In genomic region chr1:161192476-161193465, GRCh38 we compare ENCODE assay signal across 8 cellular contexts. TPM values are rescaled to one million over a fixed set of nuclear protein-coding genes. Genes with fewer than 3 reads are reported as not detected.
DNase-seq lines count a peak whose midpoint lies in the region; ATAC-seq and TF ChIP-seq lines count a peak whose summit lies in the region.

No MANE protein-coding gene starts in this region.

- H4K20me1 ChIP-seq in hepatocyte (ENCODE audit: insufficient read depth, poor library complexity, severe bottlenecking), result no peaks in the 10 kb centered on the region

- no peak overlapping the region for H3K4me2 ChIP-seq in hepatocyte

- DNase-seq in DMS79 (lab: John Stamatoyannopoulos, UW), result peak; percentile 43
- DNase-seq in HFF-Myc (ENCODE audit: extremely low read depth, low read depth), result no peak
- peak; percentile 13 to 14 for DNase-seq in NCI-H1930 (lab: John Stamatoyannopoulos, UW)
- peak; percentile 27 for DNase-seq in T-helper 22 cell (ENCODE audit: low read depth)
- DNase-seq in anterior cingulate cortex (lab: John Stamatoyannopoulos, UW), result peak in 47 of 58 donors; percentile 13 to 81 (median 44)
- peak; percentile 85 for DNase-seq in hepatocyte (ENCODE audit: low spot score)

- no peaks in the 10 kb centered on the region for H3K79me2 ChIP-seq in hepatocyte

- no peaks in the 10 kb centered on the region for H3K9me2 ChIP-seq in hepatocyte (replicated peaks; ENCODE audit: insufficient read depth)

- no peaks in the 10 kb centered on the region for H3K9me3 ChIP-seq in hepatocyte (ENCODE audit: low read depth)

- H3K4me3 ChIP-seq in HFF-Myc (replicated peaks; ENCODE audit: low read depth, low read length) (no peak overlapping the region), hepatocyte (no peak overlapping the region), skin epidermis (no peak overlapping the region)

- no peak overlapping the region for H3K27ac ChIP-seq in hepatocyte
- peak overlapping the region in 13 of 21 experiments; percentile 2 to 94 (median 36) for H3K27ac ChIP-seq in skin epidermis

- no peak for ATAC-seq in GM21528 (IDR thresholded peaks at IDR 0.05; ENCODE audit: low FRiP score, unreplicated experiment)

- TF ChIP-seq CTCF in HFF-Myc (IDR thresholded peaks at IDR 0.05; ENCODE audit: low read depth, low read length, missing control alignments) (peak; percentile 95), hepatocyte (IDR thresholded peaks at IDR 0.05; ENCODE audit: poor library complexity) (peak; percentile 82)

- H3K4me1 ChIP-seq in hepatocyte (ENCODE audit: insufficient read depth), result peaks cover 7% of the 10 kb centered on the region

- no peak overlapping the region for H2AFZ ChIP-seq in hepatocyte

- no peaks in the 10 kb centered on the region for H3K36me3 ChIP-seq in hepatocyte (replicated peaks; ENCODE audit: insufficient read depth, low read depth)

- 58% methylated on average over 15 of the region's 15 CpGs for WGBS in hepatocyte (ENCODE audit: low lambda C conversion rate, missing lambda C conversion rate)

- no peaks in the 10 kb centered on the region for H3K27me3 ChIP-seq in hepatocyte

RNA-seq across cellular contexts. Expression of gene ADAMTS4, which starts 6.1 kb away (rescaled TPM):
- total RNA-seq in hepatocyte, result 1.2 and 2.3 TPM in 2 replicates
- polyA plus RNA-seq in hepatocyte, result 4.4 and 6.1 TPM in 2 replicates

RNA-seq across cellular contexts. Expression of gene NDUFS2, which starts 9.4 kb away (rescaled TPM):
- 103 TPM in 2 replicates for total RNA-seq in hepatocyte
- 163 and 177 TPM in 2 replicates for polyA plus RNA-seq in hepatocyte

RNA-seq across cellular contexts. Expression of gene B4GALT3, which starts 15.5 kb away (rescaled TPM):
- total RNA-seq in hepatocyte, result 32.2 and 36.0 TPM in 2 replicates
- polyA plus RNA-seq in hepatocyte, result 48.1 and 56.9 TPM in 2 replicates

RNA-seq across cellular contexts. Expression of gene FCER1G, which starts 22.3 kb away (rescaled TPM):
- 1.1 and 4.3 TPM in 2 replicates for total RNA-seq in hepatocyte
- 4.8 and 14.5 TPM in 2 replicates for polyA plus RNA-seq in hepatocyte

RNA-seq across cellular contexts. Expression of gene PPOX, which starts 26.5 kb away (rescaled TPM):
- 11.2 and 18.3 TPM in 2 replicates for total RNA-seq in hepatocyte
- 30.7 and 31.6 TPM in 2 replicates for polyA plus RNA-seq in hepatocyte
